ENCODE assay signal across 15 cellular contexts in the genomic region with DNA sequence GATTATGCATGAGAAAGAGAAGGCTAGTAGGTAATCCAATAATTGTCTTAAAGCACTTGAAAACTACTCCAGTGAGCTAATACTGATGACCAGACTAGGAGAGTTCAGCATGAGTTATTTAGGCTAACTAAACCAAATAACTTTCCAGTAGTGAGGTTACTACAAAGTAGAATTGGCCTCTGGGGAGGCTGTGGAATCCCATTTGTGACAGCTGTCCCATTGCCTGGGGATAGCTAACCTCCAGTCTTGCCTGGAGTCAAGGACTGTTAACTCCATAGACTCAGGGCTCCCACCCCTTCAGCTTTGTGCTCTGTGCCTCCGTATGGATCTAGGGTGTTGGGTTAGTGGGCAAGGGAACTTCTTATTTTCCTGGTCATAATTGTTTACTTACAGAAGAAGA. TPM values are rescaled to one million over a fixed set of nuclear protein-coding genes. Genes with fewer than 3 reads are reported as not detected.
DNase-seq lines count a peak whose midpoint lies in the region; ATAC-seq and TF ChIP-seq lines count a peak whose summit lies in the region.
"Had no signal": no experiment of that assay in that cellular context is flagged by ENCODE, and none has a peak within 500 bp of the region (broad histone marks: within the 10 kb centered on the region; RNA-seq: fewer than 3 reads in every experiment).

No MANE protein-coding gene starts in this region.

- H3K27me3 Mint-ChIP-seq in stimulated activated naive CD8-positive, alpha-beta T cell treated with anti-CD3 and anti-CD28 coated beads, Interleukin-15, amount 100 ng/mL, for 72 hours, result no peaks in the 10 kb centered on the region
- H3K27me3 Mint-ChIP-seq: CD4-positive, alpha-beta memory T cell had no signal

- H3K9me3 ChIP-seq in HEK293 (ENCODE audit: control insufficient read depth, insufficient read depth, low read depth, low read length), result no peaks in the 10 kb centered on the region
- H3K9me3 ChIP-seq: BLaER1 had no signal

- peaks cover 38% of the 10 kb centered on the region for H3K4me1 Mint-ChIP-seq in stimulated activated naive CD8-positive, alpha-beta T cell treated with anti-CD3 and anti-CD28 coated beads, Interleukin-15, amount 100 ng/mL, for 72 hours
- H3K4me1 Mint-ChIP-seq: CD14-positive monocyte, GM23338 had no signal

- peaks cover 7% of the 10 kb centered on the region for H3K4me1 ChIP-seq in HEK293 (ENCODE audit: control insufficient read depth, insufficient read depth, low read length)

- no peak overlapping the region for H3K27ac Mint-ChIP-seq in stimulated activated naive CD8-positive, alpha-beta T cell treated with anti-CD3 and anti-CD28 coated beads, Interleukin-15, amount 100 ng/mL, for 72 hours
- H3K27ac Mint-ChIP-seq: CD14-positive monocyte; CD4-positive, alpha-beta memory T cell; GM23338; HFFc6 had no signal

- ATAC-seq in stimulated activated naive CD8-positive, alpha-beta T cell treated with anti-CD3 and anti-CD28 coated beads, Interleukin-15, amount 100 ng/mL, for 72 hours, result no peak
- ATAC-seq: GM23338 had no signal

- no peaks in the 10 kb centered on the region for H3K36me3 ChIP-seq in HEK293 (ENCODE audit: control insufficient read depth in 2 of 2, insufficient read depth in 1 of 2, low read length in 2 of 2)

- DNase-seq in NCI-H82 (lab: John Stamatoyannopoulos, UW) (peak; percentile 86), myocyte (ENCODE audit: low read depth) (peak; percentile 74), cerebellar cortex (ENCODE audit: low spot score) (no peak), NCI-H2107 (lab: John Stamatoyannopoulos, UW) (no peak), NOMO-1 treated with DMSO at 0.1 percent for 48 hours (lab: John Stamatoyannopoulos, UW; ENCODE audit: unreplicated experiment) (no peak)
- no peak for DNase-seq in stimulated activated naive CD8-positive, alpha-beta T cell treated with anti-CD3 and anti-CD28 coated beads, Interleukin-15, amount 100 ng/mL, for 72 hours
- DNase-seq: CD4-positive, alpha-beta memory T cell; DMS 273 treated with DMSO at 0.1 percent for 48 hours; HCEC 1CT; HFFc6 had no signal

- no peak for TF ChIP-seq CTCF in HEK293 (tag by site-specific recombination; IDR thresholded peaks at IDR 0.05)

- no peak overlapping the region for H3K4me3 ChIP-seq in HEK293 (ENCODE audit: low read depth, low read length)
- H3K4me3 ChIP-seq: BLaER1, GM23338 had no signal

- H3K9me3 Mint-ChIP-seq in stimulated activated naive CD8-positive, alpha-beta T cell treated with anti-CD3 and anti-CD28 coated beads, Interleukin-15, amount 100 ng/mL, for 72 hours, result no peaks in the 10 kb centered on the region
- H3K9me3 Mint-ChIP-seq: CD4-positive, alpha-beta memory T cell; GM23338; HFFc6 had no signal

- no peak overlapping the region for H3K4me3 Mint-ChIP-seq in stimulated activated naive CD8-positive, alpha-beta T cell treated with anti-CD3 and anti-CD28 coated beads, Interleukin-15, amount 100 ng/mL, for 72 hours
- H3K4me3 Mint-ChIP-seq: CD14-positive monocyte; CD4-positive, alpha-beta memory T cell; GM23338; HFFc6 had no signal

- POLR2A ChIA-PET in HEK293 (lab: Yijun Ruan, JAX), result no interaction called here

- CTCF ChIA-PET in HEK293 (lab: Yijun Ruan, JAX), result no interaction called here

- no peak overlapping the region for H3K27ac ChIP-seq in HEK293 (ENCODE audit: extremely low read depth, low read depth, low read length)
- H3K27ac ChIP-seq: BLaER1, HL-60 had no signal

TF ChIP-seq in HEK293, 187 proteins besides CTCF, POLR2A, EP300 and RAD21:
- TF ChIP-seq ZNF133 (tag by site-specific recombination; IDR thresholded peaks at IDR 0.05) (peak; percentile 47; the same call in 1 of the 2 replicates), GFI1B (tag by site-specific recombination; IDR thresholded peaks at IDR 0.05) (no peak)

RNA-seq across cellular contexts. Expression of gene KCNQ5, which starts 51.0 kb away (rescaled TPM):
- 3.5 and 3.6 TPM in 2 replicates for total RNA-seq in myocyte
- polyA plus RNA-seq in myocyte (2012), result 1.8 TPM
- polyA plus RNA-seq: CD14-positive monocyte had no signal

Comparison
In these comparisons a context has a peak if more than half of its experiments do, and no peak if none do; other contexts are left out.
1. DNase-seq: peak in NCI-H82 (single experiment) and myocyte (single experiment); none in cerebellar cortex (single experiment), stimulated activated naive CD8-positive, alpha-beta T cell treated with anti-CD3 and anti-CD28 coated beads, Interleukin-15, amount 100 ng/mL, for 72 hours (0 of 2), NCI-H2107 (single experiment) and NOMO-1 treated with DMSO at 0.1 percent for 48 hours (single experiment).